In genomic region chr22:50584106-50585096, GRCh38 we compare ENCODE assay signal across 1 cellular context.
TF ChIP-seq lines count a peak whose summit lies in the region.

No MANE protein-coding gene starts in this region.

TF ChIP-seq in HepG2, 621 proteins besides CTCF, POLR2A, EP300 and RAD21:
- TF ChIP-seq EHMT2 (IDR thresholded peaks at IDR 0.05; ENCODE audit: borderline replicate concordance, low read depth, low read length) = no peak
- peak; percentile 17; the same call in 1 of the 2 replicates for TF ChIP-seq NR2F6 (IDR thresholded peaks at IDR 0.05)
- no peak for TF ChIP-seq NR2F6 (CRISPR knock-in tag; IDR thresholded peaks at IDR 0.05)
- TF ChIP-seq, protein P1, sequence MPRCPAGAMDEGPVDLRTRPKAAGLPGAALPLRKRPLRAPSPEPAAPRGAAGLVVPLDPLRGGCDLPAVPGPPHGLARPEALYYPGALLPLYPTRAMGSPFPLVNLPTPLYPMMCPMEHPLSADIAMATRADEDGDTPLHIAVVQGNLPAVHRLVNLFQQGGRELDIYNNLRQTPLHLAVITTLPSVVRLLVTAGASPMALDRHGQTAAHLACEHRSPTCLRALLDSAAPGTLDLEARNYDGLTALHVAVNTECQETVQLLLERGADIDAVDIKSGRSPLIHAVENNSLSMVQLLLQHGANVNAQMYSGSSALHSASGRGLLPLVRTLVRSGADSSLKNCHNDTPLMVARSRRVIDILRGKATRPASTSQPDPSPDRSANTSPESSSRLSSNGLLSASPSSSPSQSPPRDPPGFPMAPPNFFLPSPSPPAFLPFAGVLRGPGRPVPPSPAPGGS (CRISPR knock-in tag; IDR thresholded peaks at IDR 0.05) = no peak
- TF ChIP-seq MTA1 (CRISPR knock-in tag; IDR thresholded peaks at IDR 0.05; ENCODE audit: borderline replicate concordance) = no peak
- TF ChIP-seq, protein P2, sequence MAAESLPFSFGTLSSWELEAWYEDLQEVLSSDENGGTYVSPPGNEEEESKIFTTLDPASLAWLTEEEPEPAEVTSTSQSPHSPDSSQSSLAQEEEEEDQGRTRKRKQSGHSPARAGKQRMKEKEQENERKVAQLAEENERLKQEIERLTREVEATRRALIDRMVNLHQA (CRISPR knock-in tag; IDR thresholded peaks at IDR 0.05) = no peak
- no peak for TF ChIP-seq IKZF1 (IDR thresholded peaks at IDR 0.05)
